1 cellular context compared by ENCODE assay signal in the genomic region with DNA sequence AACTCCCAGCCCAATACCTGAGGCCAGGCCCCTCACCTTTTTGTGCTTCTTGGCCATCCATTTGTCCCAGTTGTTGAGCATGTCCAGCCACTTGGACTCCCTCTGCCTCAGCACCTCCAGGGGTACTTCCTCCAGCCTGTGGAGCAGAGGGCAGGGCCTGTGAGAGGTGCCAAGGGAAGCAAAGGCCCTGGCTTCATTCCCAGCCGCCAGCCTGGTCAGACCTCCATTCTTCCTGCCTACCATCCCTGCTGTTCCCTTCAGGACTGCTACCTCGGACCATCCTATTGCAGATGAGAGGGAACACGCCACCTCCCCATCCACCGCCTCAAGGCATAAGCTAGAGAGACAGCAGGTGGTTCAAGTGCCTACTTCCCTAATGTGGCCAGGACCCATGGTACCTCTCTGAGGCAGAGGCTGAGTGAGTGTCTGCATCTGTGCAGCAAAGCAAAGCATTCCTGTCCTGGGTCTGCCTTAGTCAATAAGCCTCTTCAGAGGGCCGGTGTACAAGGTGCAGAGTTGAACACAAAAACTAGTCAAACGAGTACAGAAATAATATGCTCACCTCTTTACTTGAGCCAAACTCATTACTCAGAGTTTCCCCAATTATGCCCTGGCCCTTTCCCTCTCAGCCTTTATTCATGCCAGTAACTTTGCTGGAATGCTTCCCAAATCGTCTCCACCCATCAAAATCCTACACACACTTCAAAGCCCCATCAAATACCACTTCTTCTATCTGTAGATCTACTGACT.
TF ChIP-seq lines count a peak whose summit lies in the region.

No MANE protein-coding gene starts in this region.

TF ChIP-seq in HepG2, 621 proteins besides CTCF, POLR2A, EP300 and RAD21:
- TF ChIP-seq NPAS2 (CRISPR knock-in tag; IDR thresholded peaks at IDR 0.05; ENCODE audit: borderline replicate concordance), result no peak
- no peak for TF ChIP-seq ZNF343 (CRISPR knock-in tag; IDR thresholded peaks at IDR 0.05)
- TF ChIP-seq, protein P1, sequence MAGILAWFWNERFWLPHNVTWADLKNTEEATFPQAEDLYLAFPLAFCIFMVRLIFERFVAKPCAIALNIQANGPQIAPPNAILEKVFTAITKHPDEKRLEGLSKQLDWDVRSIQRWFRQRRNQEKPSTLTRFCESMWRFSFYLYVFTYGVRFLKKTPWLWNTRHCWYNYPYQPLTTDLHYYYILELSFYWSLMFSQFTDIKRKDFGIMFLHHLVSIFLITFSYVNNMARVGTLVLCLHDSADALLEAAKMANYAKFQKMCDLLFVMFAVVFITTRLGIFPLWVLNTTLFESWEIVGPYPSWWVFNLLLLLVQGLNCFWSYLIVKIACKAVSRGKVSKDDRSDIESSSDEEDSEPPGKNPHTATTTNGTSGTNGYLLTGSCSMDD (CRISPR knock-in tag; IDR thresholded peaks at IDR 0.05), result no peak
- no peak for TF ChIP-seq ZNF792 (CRISPR knock-in tag; IDR thresholded peaks at IDR 0.05)
- TF ChIP-seq ZNF329 (CRISPR knock-in tag; IDR thresholded peaks at IDR 0.05; ENCODE audit: low read depth), result no peak
- TF ChIP-seq, protein P2, sequence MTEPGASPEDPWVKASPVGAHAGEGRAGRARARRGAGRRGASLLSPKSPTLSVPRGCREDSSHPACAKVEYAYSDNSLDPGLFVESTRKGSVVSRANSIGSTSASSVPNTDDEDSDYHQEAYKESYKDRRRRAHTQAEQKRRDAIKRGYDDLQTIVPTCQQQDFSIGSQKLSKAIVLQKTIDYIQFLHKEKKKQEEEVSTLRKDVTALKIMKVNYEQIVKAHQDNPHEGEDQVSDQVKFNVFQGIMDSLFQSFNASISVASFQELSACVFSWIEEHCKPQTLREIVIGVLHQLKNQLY (CRISPR knock-in tag; IDR thresholded peaks at IDR 0.05), result no peak
- no peak for TF ChIP-seq U2AF2 (IDR thresholded peaks at IDR 0.05; ENCODE audit: low read depth, low read length)
- TF ChIP-seq ZNF772 (CRISPR knock-in tag; IDR thresholded peaks at IDR 0.05), result no peak
- TF ChIP-seq, protein P3, sequence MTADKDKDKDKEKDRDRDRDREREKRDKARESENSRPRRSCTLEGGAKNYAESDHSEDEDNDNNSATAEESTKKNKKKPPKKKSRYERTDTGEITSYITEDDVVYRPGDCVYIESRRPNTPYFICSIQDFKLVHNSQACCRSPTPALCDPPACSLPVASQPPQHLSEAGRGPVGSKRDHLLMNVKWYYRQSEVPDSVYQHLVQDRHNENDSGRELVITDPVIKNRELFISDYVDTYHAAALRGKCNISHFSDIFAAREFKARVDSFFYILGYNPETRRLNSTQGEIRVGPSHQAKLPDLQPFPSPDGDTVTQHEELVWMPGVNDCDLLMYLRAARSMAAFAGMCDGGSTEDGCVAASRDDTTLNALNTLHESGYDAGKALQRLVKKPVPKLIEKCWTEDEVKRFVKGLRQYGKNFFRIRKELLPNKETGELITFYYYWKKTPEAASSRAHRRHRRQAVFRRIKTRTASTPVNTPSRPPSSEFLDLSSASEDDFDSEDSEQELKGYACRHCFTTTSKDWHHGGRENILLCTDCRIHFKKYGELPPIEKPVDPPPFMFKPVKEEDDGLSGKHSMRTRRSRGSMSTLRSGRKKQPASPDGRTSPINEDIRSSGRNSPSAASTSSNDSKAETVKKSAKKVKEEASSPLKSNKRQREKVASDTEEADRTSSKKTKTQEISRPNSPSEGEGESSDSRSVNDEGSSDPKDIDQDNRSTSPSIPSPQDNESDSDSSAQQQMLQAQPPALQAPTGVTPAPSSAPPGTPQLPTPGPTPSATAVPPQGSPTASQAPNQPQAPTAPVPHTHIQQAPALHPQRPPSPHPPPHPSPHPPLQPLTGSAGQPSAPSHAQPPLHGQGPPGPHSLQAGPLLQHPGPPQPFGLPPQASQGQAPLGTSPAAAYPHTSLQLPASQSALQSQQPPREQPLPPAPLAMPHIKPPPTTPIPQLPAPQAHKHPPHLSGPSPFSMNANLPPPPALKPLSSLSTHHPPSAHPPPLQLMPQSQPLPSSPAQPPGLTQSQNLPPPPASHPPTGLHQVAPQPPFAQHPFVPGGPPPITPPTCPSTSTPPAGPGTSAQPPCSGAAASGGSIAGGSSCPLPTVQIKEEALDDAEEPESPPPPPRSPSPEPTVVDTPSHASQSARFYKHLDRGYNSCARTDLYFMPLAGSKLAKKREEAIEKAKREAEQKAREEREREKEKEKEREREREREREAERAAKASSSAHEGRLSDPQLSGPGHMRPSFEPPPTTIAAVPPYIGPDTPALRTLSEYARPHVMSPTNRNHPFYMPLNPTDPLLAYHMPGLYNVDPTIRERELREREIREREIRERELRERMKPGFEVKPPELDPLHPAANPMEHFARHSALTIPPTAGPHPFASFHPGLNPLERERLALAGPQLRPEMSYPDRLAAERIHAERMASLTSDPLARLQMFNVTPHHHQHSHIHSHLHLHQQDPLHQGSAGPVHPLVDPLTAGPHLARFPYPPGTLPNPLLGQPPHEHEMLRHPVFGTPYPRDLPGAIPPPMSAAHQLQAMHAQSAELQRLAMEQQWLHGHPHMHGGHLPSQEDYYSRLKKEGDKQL (CRISPR knock-in tag; IDR thresholded peaks at IDR 0.05; ENCODE audit: low read depth), result no peak
- TF ChIP-seq CREM (IDR thresholded peaks at IDR 0.05), result no peak
- no peak for TF ChIP-seq CREM (CRISPR knock-in tag; IDR thresholded peaks at IDR 0.05)
- TF ChIP-seq NR1H2 (CRISPR knock-in tag; IDR thresholded peaks at IDR 0.05; ENCODE audit: borderline replicate concordance, low read depth), result no peak
- TF ChIP-seq, protein P4, sequence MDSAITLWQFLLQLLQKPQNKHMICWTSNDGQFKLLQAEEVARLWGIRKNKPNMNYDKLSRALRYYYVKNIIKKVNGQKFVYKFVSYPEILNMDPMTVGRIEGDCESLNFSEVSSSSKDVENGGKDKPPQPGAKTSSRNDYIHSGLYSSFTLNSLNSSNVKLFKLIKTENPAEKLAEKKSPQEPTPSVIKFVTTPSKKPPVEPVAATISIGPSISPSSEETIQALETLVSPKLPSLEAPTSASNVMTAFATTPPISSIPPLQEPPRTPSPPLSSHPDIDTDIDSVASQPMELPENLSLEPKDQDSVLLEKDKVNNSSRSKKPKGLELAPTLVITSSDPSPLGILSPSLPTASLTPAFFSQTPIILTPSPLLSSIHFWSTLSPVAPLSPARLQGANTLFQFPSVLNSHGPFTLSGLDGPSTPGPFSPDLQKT (CRISPR knock-in tag; IDR thresholded peaks at IDR 0.05; ENCODE audit: borderline replicate concordance), result no peak
- no peak for TF ChIP-seq HMGA1 (CRISPR knock-in tag; conservative IDR thresholded peaks at IDR 0.05)
- TF ChIP-seq BORCS8-MEF2B (CRISPR knock-in tag; IDR thresholded peaks at IDR 0.05), result no peak
- no peak for TF ChIP-seq KDM3A (CRISPR knock-in tag; IDR thresholded peaks at IDR 0.05; ENCODE audit: low read depth)
- TF ChIP-seq SP5 (CRISPR knock-in tag; IDR thresholded peaks at IDR 0.05; ENCODE audit: borderline replicate concordance, low read depth), result no peak
- no peak for TF ChIP-seq ZNF547 (CRISPR knock-in tag; IDR thresholded peaks at IDR 0.05)
- TF ChIP-seq, protein P5, sequence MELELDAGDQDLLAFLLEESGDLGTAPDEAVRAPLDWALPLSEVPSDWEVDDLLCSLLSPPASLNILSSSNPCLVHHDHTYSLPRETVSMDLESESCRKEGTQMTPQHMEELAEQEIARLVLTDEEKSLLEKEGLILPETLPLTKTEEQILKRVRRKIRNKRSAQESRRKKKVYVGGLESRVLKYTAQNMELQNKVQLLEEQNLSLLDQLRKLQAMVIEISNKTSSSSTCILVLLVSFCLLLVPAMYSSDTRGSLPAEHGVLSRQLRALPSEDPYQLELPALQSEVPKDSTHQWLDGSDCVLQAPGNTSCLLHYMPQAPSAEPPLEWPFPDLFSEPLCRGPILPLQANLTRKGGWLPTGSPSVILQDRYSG (CRISPR knock-in tag; IDR thresholded peaks at IDR 0.05), result no peak
